In the genomic region with DNA sequence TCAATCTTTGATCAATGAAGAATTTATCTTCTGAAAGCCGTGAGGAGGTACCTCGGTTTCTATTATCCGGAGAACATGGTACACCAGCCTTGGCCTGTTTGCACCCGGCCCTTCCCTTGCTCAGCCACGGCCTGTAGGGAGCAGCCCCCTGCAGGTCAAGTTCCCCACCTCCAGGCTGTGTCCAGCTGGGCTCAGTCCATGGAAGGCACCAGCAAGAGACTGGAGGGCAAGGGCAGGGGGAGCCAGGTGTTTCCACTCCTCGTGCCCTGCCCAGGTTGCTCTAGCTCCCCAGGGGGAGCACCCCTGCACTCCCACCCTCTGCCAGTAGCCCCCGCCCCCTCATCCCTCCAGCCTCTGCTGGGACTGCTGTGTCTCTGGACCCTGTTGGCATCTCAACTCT, we compare ENCODE assay signal across 2 cellular contexts.
TF ChIP-seq lines count a peak whose summit lies in the region.

No MANE protein-coding gene starts in this region.

TF ChIP-seq in K562, 482 proteins besides CTCF, POLR2A, EP300 and RAD21 (continued from another document):
- TF ChIP-seq ZBTB8A (IDR thresholded peaks at IDR 0.05; ENCODE audit: partially characterized antibody), result no peak
- TF ChIP-seq, protein P1, sequence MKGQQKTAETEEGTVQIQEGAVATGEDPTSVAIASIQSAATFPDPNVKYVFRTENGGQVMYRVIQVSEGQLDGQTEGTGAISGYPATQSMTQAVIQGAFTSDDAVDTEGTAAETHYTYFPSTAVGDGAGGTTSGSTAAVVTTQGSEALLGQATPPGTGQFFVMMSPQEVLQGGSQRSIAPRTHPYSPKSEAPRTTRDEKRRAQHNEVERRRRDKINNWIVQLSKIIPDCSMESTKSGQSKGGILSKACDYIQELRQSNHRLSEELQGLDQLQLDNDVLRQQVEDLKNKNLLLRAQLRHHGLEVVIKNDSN (CRISPR knock-in tag; IDR thresholded peaks at IDR 0.05), result no peak
- TF ChIP-seq, protein P2, sequence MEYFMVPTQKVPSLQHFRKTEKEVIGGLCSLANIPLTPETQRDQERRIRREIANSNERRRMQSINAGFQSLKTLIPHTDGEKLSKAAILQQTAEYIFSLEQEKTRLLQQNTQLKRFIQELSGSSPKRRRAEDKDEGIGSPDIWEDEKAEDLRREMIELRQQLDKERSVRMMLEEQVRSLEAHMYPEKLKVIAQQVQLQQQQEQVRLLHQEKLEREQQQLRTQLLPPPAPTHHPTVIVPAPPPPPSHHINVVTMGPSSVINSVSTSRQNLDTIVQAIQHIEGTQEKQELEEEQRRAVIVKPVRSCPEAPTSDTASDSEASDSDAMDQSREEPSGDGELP (CRISPR knock-in tag; IDR thresholded peaks at IDR 0.05; ENCODE audit: borderline replicate concordance), result no peak
- no peak for TF ChIP-seq RFX7 (CRISPR knock-in tag; IDR thresholded peaks at IDR 0.05)
- no peak for TF ChIP-seq TEAD4 (IDR thresholded peaks at IDR 0.05; ENCODE audit: low read length)
- TF ChIP-seq TEAD4 (CRISPR knock-in tag; IDR thresholded peaks at IDR 0.05; ENCODE audit: borderline replicate concordance), result no peak
- no peak for TF ChIP-seq ZNF445 (CRISPR knock-in tag; IDR thresholded peaks at IDR 0.05; ENCODE audit: low read depth)

TF ChIP-seq in HepG2, 621 proteins besides CTCF, POLR2A, EP300 and RAD21 (continued from another document):
- TF ChIP-seq, protein P3, sequence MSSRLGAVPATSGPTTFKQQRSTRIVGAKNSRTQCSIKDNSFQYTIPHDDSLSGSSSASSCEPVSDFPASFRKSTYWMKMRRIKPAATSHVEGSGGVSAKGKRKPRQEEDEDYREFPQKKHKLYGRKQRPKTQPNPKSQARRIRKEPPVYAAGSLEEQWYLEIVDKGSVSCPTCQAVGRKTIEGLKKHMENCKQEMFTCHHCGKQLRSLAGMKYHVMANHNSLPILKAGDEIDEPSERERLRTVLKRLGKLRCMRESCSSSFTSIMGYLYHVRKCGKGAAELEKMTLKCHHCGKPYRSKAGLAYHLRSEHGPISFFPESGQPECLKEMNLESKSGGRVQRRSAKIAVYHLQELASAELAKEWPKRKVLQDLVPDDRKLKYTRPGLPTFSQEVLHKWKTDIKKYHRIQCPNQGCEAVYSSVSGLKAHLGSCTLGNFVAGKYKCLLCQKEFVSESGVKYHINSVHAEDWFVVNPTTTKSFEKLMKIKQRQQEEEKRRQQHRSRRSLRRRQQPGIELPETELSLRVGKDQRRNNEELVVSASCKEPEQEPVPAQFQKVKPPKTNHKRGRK (CRISPR knock-in tag; IDR thresholded peaks at IDR 0.05), result no peak
- TF ChIP-seq AGO2 (optimal IDR thresholded peaks at IDR 0.05; ENCODE audit: low read depth, low read length), result no peak
- no peak for TF ChIP-seq TRIM24 (CRISPR knock-in tag; IDR thresholded peaks at IDR 0.05)
- TF ChIP-seq, protein P4, sequence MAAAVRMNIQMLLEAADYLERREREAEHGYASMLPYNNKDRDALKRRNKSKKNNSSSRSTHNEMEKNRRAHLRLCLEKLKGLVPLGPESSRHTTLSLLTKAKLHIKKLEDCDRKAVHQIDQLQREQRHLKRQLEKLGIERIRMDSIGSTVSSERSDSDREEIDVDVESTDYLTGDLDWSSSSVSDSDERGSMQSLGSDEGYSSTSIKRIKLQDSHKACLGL (CRISPR knock-in tag; IDR thresholded peaks at IDR 0.05), result no peak
- no peak for TF ChIP-seq ZNF207 (IDR thresholded peaks at IDR 0.05; ENCODE audit: borderline replicate concordance)
